8 cellular contexts compared by ENCODE assay signal in genomic region chr3:63351159-63352007, GRCh38.
DNase-seq lines count a peak whose midpoint lies in the region; ATAC-seq, FAIRE-seq and TF ChIP-seq lines count a peak whose summit lies in the region.

No MANE protein-coding gene starts in this region.

- no peak overlapping the region for H3K4ac ChIP-seq in H9 (ENCODE audit: low read depth, low read length)

- DNase-seq in activated CD4-positive, alpha-beta T cell treated with anti-CD3 and anti-CD28 coated beads for 36 hours, result peak; percentile 8
- no peak for DNase-seq in activated CD4-positive, alpha-beta T cell treated with anti-CD3 and anti-CD28 coated beads, Interleukin-2, amount 10 ng/mL, durations not matched to agents 7 days and 5 days
- no peak for DNase-seq in H9
- peak; percentile 18 for DNase-seq in NCI-H1092 (lab: John Stamatoyannopoulos, UW)
- DNase-seq in WTC11 (ENCODE audit: low spot score), result no peak
- no peak for DNase-seq in left ventricle myocardium inferior
- peak; percentile 79 for DNase-seq in small intestine
- no peak for DNase-seq in activated CD4-positive, alpha-beta T cell treated with anti-CD3 and anti-CD28 coated beads for 1 hour

- no peak overlapping the region for H3K9ac ChIP-seq in H9 (ENCODE audit: extremely low read depth, insufficient read length, low read length)

- H3K4me1 Mint-ChIP-seq in activated CD4-positive, alpha-beta T cell treated with anti-CD3 and anti-CD28 coated beads for 36 hours, result no peaks in the 10 kb centered on the region
- no peaks in the 10 kb centered on the region for H3K4me1 Mint-ChIP-seq in activated CD4-positive, alpha-beta T cell treated with anti-CD3 and anti-CD28 coated beads, Interleukin-2, amount 10 ng/mL, durations not matched to agents 7 days and 5 days
- H3K4me1 Mint-ChIP-seq in H9 (peaks cover 5% of the 10 kb centered on the region in 2 experiments), WTC11 (peaks cover 6% of the 10 kb centered on the region; the same call in 1 of the 2 replicates)

- no peak overlapping the region for H3K56ac ChIP-seq in H9 (ENCODE audit: insufficient read length, low read depth, low read length)

- no peaks in the 10 kb centered on the region for H3K9me3 ChIP-seq in H9 (ENCODE audit: control insufficient read depth, low read depth, low read length)
- no peaks in the 10 kb centered on the region for H3K9me3 ChIP-seq in left ventricle myocardium inferior (replicated peaks)
- no peaks in the 10 kb centered on the region for H3K9me3 ChIP-seq in small intestine (ENCODE audit: control insufficient read depth, low read depth)

- no peak overlapping the region for H3K4me3 ChIP-seq in left ventricle myocardium inferior
- H3K4me3 ChIP-seq in small intestine (ENCODE audit: low read depth in 1 of 2, low read length in 2 of 2), result no peak overlapping the region

- H3K4me3 Mint-ChIP-seq in activated CD4-positive, alpha-beta T cell treated with anti-CD3 and anti-CD28 coated beads for 36 hours, result no peak overlapping the region
- no peak overlapping the region for H3K4me3 Mint-ChIP-seq in activated CD4-positive, alpha-beta T cell treated with anti-CD3 and anti-CD28 coated beads, Interleukin-2, amount 10 ng/mL, durations not matched to agents 7 days and 5 days
- H3K4me3 Mint-ChIP-seq in H9 (no peak overlapping the region), WTC11 (no peak overlapping the region)

- H3K23ac ChIP-seq in H9 (ENCODE audit: insufficient read length, low read depth, low read length), result no peak overlapping the region

- H3K14ac ChIP-seq in H9 (ENCODE audit: insufficient read depth, low read length), result no peak overlapping the region

- H3K27ac ChIP-seq in H9 (ENCODE audit: insufficient read length, low read depth, low read length) (no peak overlapping the region), left ventricle myocardium inferior (replicated peaks) (no peak overlapping the region), small intestine (ENCODE audit: low read depth in 1 of 2, low read length in 1 of 2) (no peak overlapping the region)

- H4K8ac ChIP-seq in H9 (replicated peaks; ENCODE audit: insufficient read length, low read depth, low read length), result no peak overlapping the region

- CTCF ChIA-PET in activated CD4-positive, alpha-beta T cell treated with anti-CD3 and anti-CD28 coated beads for 36 hours (lab: Charles Lee), result interaction anchor here (0.6 to 5.3 kb wide), 6 partner anchors 14 to 1112 kb away, joined by 3 to 82 read pairs (median 3); partner anchors contain the start of gene C3orf49
- CTCF ChIA-PET in activated CD4-positive, alpha-beta T cell treated with anti-CD3 and anti-CD28 coated beads, Interleukin-2, amount 10 ng/mL, durations not matched to agents 7 days and 5 days (lab: Charles Lee), result interaction anchor here (1.7 kb wide), 1 partner anchor 52 kb away, joined by 4 read pairs; no protein-coding TSS in a partner anchor
- CTCF ChIA-PET in WTC11 (lab: Charles Lee), result interaction anchor here (0.6 to 5.1 kb wide), 26 partner anchors 8 to 683 kb away, joined by 3 to 57 read pairs (median 4); partner anchors contain the start of gene C3orf49

- no peak overlapping the region for H4K5ac ChIP-seq in H9 (ENCODE audit: insufficient read length, low read depth, low read length)

- H4K20me1 ChIP-seq in H9 (ENCODE audit: control insufficient read depth, insufficient read depth, insufficient read length), result no peaks in the 10 kb centered on the region

- no peak overlapping the region for H2BK20ac ChIP-seq in H9 (ENCODE audit: low read depth, low read length, poor library complexity, severe bottlenecking)

- no peak overlapping the region for H3K27ac Mint-ChIP-seq in activated CD4-positive, alpha-beta T cell treated with anti-CD3 and anti-CD28 coated beads for 36 hours
- H3K27ac Mint-ChIP-seq in activated CD4-positive, alpha-beta T cell treated with anti-CD3 and anti-CD28 coated beads, Interleukin-2, amount 10 ng/mL, durations not matched to agents 7 days and 5 days, result no peak overlapping the region
- H3K27ac Mint-ChIP-seq in H9, result no peak overlapping the region; a peak in 1 of 7 replicates
- H3K27ac Mint-ChIP-seq in WTC11, result no peak overlapping the region

- POLR2A ChIA-PET in activated CD4-positive, alpha-beta T cell treated with anti-CD3 and anti-CD28 coated beads for 36 hours (lab: Charles Lee), result no interaction called here
- POLR2A ChIA-PET in activated CD4-positive, alpha-beta T cell treated with anti-CD3 and anti-CD28 coated beads, Interleukin-2, amount 10 ng/mL, durations not matched to agents 7 days and 5 days (lab: Charles Lee), result no interaction called here
- POLR2A ChIA-PET in WTC11 (lab: Charles Lee), result no interaction called here

- no peak overlapping the region for H2BK15ac ChIP-seq in H9 (ENCODE audit: low read depth, low read length)

- intact Hi-C loops in activated CD4-positive, alpha-beta T cell treated with anti-CD3 and anti-CD28 coated beads for 36 hours (cut with DNase I, micrococcal nuclease), result loop anchor here in 1 of 2 experiments (1.0 kb wide), 1 partner anchor 467 kb away; no protein-coding TSS in a partner anchor
- intact Hi-C loops in left ventricle myocardium inferior (cut with micrococcal nuclease), result loop anchor here (2.0 kb wide), 1 partner anchor 467 kb away; the partner anchor contains the start of gene C3orf49

- no peaks in the 10 kb centered on the region for H3K23me2 ChIP-seq in H9 (ENCODE audit: insufficient read length, low read depth, low read length, poor library complexity, severe bottlenecking)

- H2BK12ac ChIP-seq in H9 (ENCODE audit: insufficient read length, low read depth, low read length), result no peak overlapping the region

- no peaks in the 10 kb centered on the region for H3K79me1 ChIP-seq in H9 (ENCODE audit: insufficient read depth, low read depth, low read length, poor library complexity, severe bottlenecking)

- H2BK5ac ChIP-seq in H9 (ENCODE audit: insufficient read length, low read length), result no peak overlapping the region

- H3K4me1 ChIP-seq in H9 (ENCODE audit: insufficient read depth, low read length) (no peaks in the 10 kb centered on the region), left ventricle myocardium inferior (no peaks in the 10 kb centered on the region), small intestine (ENCODE audit: control insufficient read depth in 2 of 2, insufficient read depth in 1 of 2, low read depth in 1 of 2, low read length in 1 of 2) (no peaks in the 10 kb centered on the region)

- ATAC-seq in activated CD4-positive, alpha-beta T cell treated with anti-CD3 and anti-CD28 coated beads for 36 hours, result peak; percentile 33
- peak; percentile 76 for ATAC-seq in WTC11

- H2AFZ ChIP-seq in H9 (ENCODE audit: low read length), result no peak overlapping the region

- H3K27me3 Mint-ChIP-seq in activated CD4-positive, alpha-beta T cell treated with anti-CD3 and anti-CD28 coated beads for 36 hours, result peaks cover 24% of the 10 kb centered on the region
- peaks cover 8% of the 10 kb centered on the region for H3K27me3 Mint-ChIP-seq in activated CD4-positive, alpha-beta T cell treated with anti-CD3 and anti-CD28 coated beads, Interleukin-2, amount 10 ng/mL, durations not matched to agents 7 days and 5 days
- H3K27me3 Mint-ChIP-seq in H9 (ENCODE audit: low read depth) (peaks cover 1% of the 10 kb centered on the region; the same call in 1 of the 2 replicates), WTC11 (ENCODE audit: low read depth) (no peaks in the 10 kb centered on the region)

- no peaks in the 10 kb centered on the region for H3K36me3 Mint-ChIP-seq in activated CD4-positive, alpha-beta T cell treated with anti-CD3 and anti-CD28 coated beads for 36 hours (ENCODE audit: low read depth)
- no peaks in the 10 kb centered on the region for H3K36me3 Mint-ChIP-seq in activated CD4-positive, alpha-beta T cell treated with anti-CD3 and anti-CD28 coated beads, Interleukin-2, amount 10 ng/mL, durations not matched to agents 7 days and 5 days (ENCODE audit: low read depth)
- H3K36me3 Mint-ChIP-seq in H9 (ENCODE audit: insufficient read depth in 1 of 3, low read depth in 3 of 3) (no peaks in the 10 kb centered on the region; a peak in 1 of 7 replicates), WTC11 (no peaks in the 10 kb centered on the region)

- no peaks in the 10 kb centered on the region for H3K27me3 ChIP-seq in H9 (ENCODE audit: insufficient read depth, low read length)
- peaks cover 67% of the 10 kb centered on the region for H3K27me3 ChIP-seq in left ventricle myocardium inferior (ENCODE audit: low read depth)
- peaks cover 0 to 2% of the 10 kb centered on the region in 2 donors for H3K27me3 ChIP-seq in small intestine (ENCODE audit: control insufficient read depth in 2 of 2, insufficient read depth in 2 of 2, low read length in 2 of 2)

- H3K4me2 ChIP-seq in H9 (ENCODE audit: insufficient read depth, insufficient read length, low read length), result no peak overlapping the region

- no peaks in the 10 kb centered on the region for H3K36me3 ChIP-seq in left ventricle myocardium inferior
- H3K36me3 ChIP-seq in small intestine (ENCODE audit: control insufficient read depth in 2 of 2, insufficient read depth in 2 of 2, low read length in 2 of 2), result no peaks in the 10 kb centered on the region

- WGBS in H9 (ENCODE audit: extremely low coverage, insufficient read length, low lambda C conversion rate), result no CpG with 5 or more reads among the region's 9 CpGs
- 17 to 25% (median 18%) methylated on average over 9 of the region's 9 CpGs for WGBS in small intestine, 3 donors

- H2AK5ac ChIP-seq in H9 (ENCODE audit: insufficient read length, low read length), result no peak overlapping the region

- TF ChIP-seq CTCF in H9 (conservative IDR thresholded peaks at IDR 0.05) (peak; percentile 88), WTC11 (IDR thresholded peaks at IDR 0.05) (peak; percentile 82), left ventricle myocardium inferior (IDR thresholded peaks at IDR 0.05; ENCODE audit: borderline replicate concordance) (peak; percentile 86)

- FAIRE-seq in small intestine (lab: Jason Lieb, UNC), result no peak

- H3T11ph ChIP-seq in H9 (ENCODE audit: low read length), result no peak overlapping the region

- H2BK120ac ChIP-seq in H9 (ENCODE audit: low read depth, low read length, poor library complexity, severe bottlenecking), result no peak overlapping the region

- no peaks in the 10 kb centered on the region; the same call in 1 of the 2 replicates for H3K79me2 ChIP-seq in H9 (ENCODE audit: insufficient read depth, low read length)

- no peak overlapping the region for H3K18ac ChIP-seq in H9 (ENCODE audit: insufficient read length, low read depth, low read length)

- no peak overlapping the region for H4K91ac ChIP-seq in H9 (ENCODE audit: insufficient read length, low read depth, low read length)

- H3K9me3 Mint-ChIP-seq in activated CD4-positive, alpha-beta T cell treated with anti-CD3 and anti-CD28 coated beads for 36 hours (ENCODE audit: low read depth), result no peaks in the 10 kb centered on the region
- no peaks in the 10 kb centered on the region for H3K9me3 Mint-ChIP-seq in activated CD4-positive, alpha-beta T cell treated with anti-CD3 and anti-CD28 coated beads, Interleukin-2, amount 10 ng/mL, durations not matched to agents 7 days and 5 days
- H3K9me3 Mint-ChIP-seq in H9 (no peaks in the 10 kb centered on the region), WTC11 (no peaks in the 10 kb centered on the region)

TF ChIP-seq in WTC11, 78 proteins besides CTCF, POLR2A, EP300 and RAD21 (continues in another document):
- TF ChIP-seq ATF1 (CRISPR knock-in tag; IDR thresholded peaks at IDR 0.05), result no peak

Comparison
In these comparisons a context has a peak if more than half of its experiments do, and no peak if none do; other contexts are left out.
1. DNase-seq: peak in activated CD4-positive, alpha-beta T cell treated with anti-CD3 and anti-CD28 coated beads for 36 hours (single experiment), NCI-H1092 (single experiment) and small intestine (single experiment); none in activated CD4-positive, alpha-beta T cell treated with anti-CD3 and anti-CD28 coated beads, Interleukin-2, amount 10 ng/mL, durations not matched to agents 7 days and 5 days (single experiment), H9 (single experiment), WTC11 (single experiment), left ventricle myocardium inferior (single experiment) and activated CD4-positive, alpha-beta T cell treated with anti-CD3 and anti-CD28 coated beads for 1 hour (single experiment).
2. Peak in every context shown above with its lines, with median percentiles within 50 percentile points of each other: CTCF ChIP-seq.